Comparison of ENCODE assay signal across 17 cellular contexts in genomic region chr20:24617080-24617432, GRCh38.
DNase-seq lines count a peak whose midpoint lies in the region; ATAC-seq and TF ChIP-seq lines count a peak whose summit lies in the region.
"Had no signal": no experiment of that assay in that cellular context is flagged by ENCODE, and none has a peak within 500 bp of the region (broad histone marks: within the 10 kb centered on the region; RNA-seq: fewer than 3 reads in every experiment).

No MANE protein-coding gene starts in this region.

- no peaks in the 10 kb centered on the region for H3K9me3 ChIP-seq in endodermal cell (ENCODE audit: control insufficient read depth, low read length)
- H3K9me3 ChIP-seq: A549, HAP-1 had no signal

- ATAC-seq in activated CD8-positive, alpha-beta memory T cell treated with anti-CD3 and anti-CD28 coated beads, Interleukin-2, amount 10 ng/mL, durations not matched to agents 7 days and 5 days: no peak
- no peak for ATAC-seq in HG02840 (IDR thresholded peaks at IDR 0.05; ENCODE audit: low FRiP score, unreplicated experiment)
- no peak for ATAC-seq in GM18498 (IDR thresholded peaks at IDR 0.05; ENCODE audit: unreplicated experiment)
- ATAC-seq: A549; CD8-positive, alpha-beta T cell; GM12878 had no signal

- H3K27me3 Mint-ChIP-seq in activated CD8-positive, alpha-beta memory T cell treated with anti-CD3 and anti-CD28 coated beads, Interleukin-2, amount 10 ng/mL, durations not matched to agents 7 days and 5 days: peaks cover 3% of the 10 kb centered on the region
- H3K27me3 Mint-ChIP-seq in endodermal cell (ENCODE audit: insufficient read depth) (peaks cover 38% of the 10 kb centered on the region), progenitor cell of endocrine pancreas (peaks cover 18% of the 10 kb centered on the region)

- no peak for TF ChIP-seq CTCF in endodermal cell (conservative IDR thresholded peaks at IDR 0.05)
- TF ChIP-seq CTCF in progenitor cell of endocrine pancreas (IDR thresholded peaks at IDR 0.05; ENCODE audit: unreplicated experiment): no peak

- H3K9me3 Mint-ChIP-seq in activated CD8-positive, alpha-beta memory T cell treated with anti-CD3 and anti-CD28 coated beads, Interleukin-2, amount 10 ng/mL, durations not matched to agents 7 days and 5 days (ENCODE audit: low read depth): no peaks in the 10 kb centered on the region
- H3K9me3 Mint-ChIP-seq in endodermal cell: no peaks in the 10 kb centered on the region
- H3K9me3 Mint-ChIP-seq in progenitor cell of endocrine pancreas (ENCODE audit: low read depth): no peaks in the 10 kb centered on the region
- H3K9me3 Mint-ChIP-seq: CD8-positive, alpha-beta T cell; IgD-negative memory B cell had no signal

- CTCF ChIA-PET in activated CD8-positive, alpha-beta memory T cell treated with anti-CD3 and anti-CD28 coated beads, Interleukin-2, amount 10 ng/mL, durations not matched to agents 7 days and 5 days (lab: Charles Lee): no interaction called here

- H3K36me3 Mint-ChIP-seq in activated CD8-positive, alpha-beta memory T cell treated with anti-CD3 and anti-CD28 coated beads, Interleukin-2, amount 10 ng/mL, durations not matched to agents 7 days and 5 days: no peaks in the 10 kb centered on the region
- H3K36me3 Mint-ChIP-seq in endodermal cell (ENCODE audit: low read depth) (no peaks in the 10 kb centered on the region), progenitor cell of endocrine pancreas (ENCODE audit: insufficient read depth) (no peaks in the 10 kb centered on the region)
- H3K36me3 Mint-ChIP-seq: CD8-positive, alpha-beta T cell; IgD-negative memory B cell had no signal

- no peaks in the 10 kb centered on the region for H3K4me1 ChIP-seq in endodermal cell (ENCODE audit: control insufficient read depth, insufficient read depth, low read length)
- H3K4me1 ChIP-seq: HAP-1 had no signal

- no peaks in the 10 kb centered on the region for H3K4me1 Mint-ChIP-seq in activated CD8-positive, alpha-beta memory T cell treated with anti-CD3 and anti-CD28 coated beads, Interleukin-2, amount 10 ng/mL, durations not matched to agents 7 days and 5 days
- H3K4me1 Mint-ChIP-seq in endodermal cell (peaks cover 12% of the 10 kb centered on the region), progenitor cell of endocrine pancreas (ENCODE audit: low read depth) (no peaks in the 10 kb centered on the region)

- H3K36me3 ChIP-seq in endodermal cell (ENCODE audit: control insufficient read depth, insufficient read depth, low read length): no peaks in the 10 kb centered on the region
- H3K36me3 ChIP-seq: HAP-1 had no signal

- no peak overlapping the region for H3K4me3 Mint-ChIP-seq in activated CD8-positive, alpha-beta memory T cell treated with anti-CD3 and anti-CD28 coated beads, Interleukin-2, amount 10 ng/mL, durations not matched to agents 7 days and 5 days
- H3K4me3 Mint-ChIP-seq in endodermal cell: no peak overlapping the region
- no peak overlapping the region for H3K4me3 Mint-ChIP-seq in progenitor cell of endocrine pancreas (ENCODE audit: low read depth)
- H3K4me3 Mint-ChIP-seq: CD8-positive, alpha-beta T cell; IgD-negative memory B cell had no signal

- no peak overlapping the region for H3K27ac Mint-ChIP-seq in activated CD8-positive, alpha-beta memory T cell treated with anti-CD3 and anti-CD28 coated beads, Interleukin-2, amount 10 ng/mL, durations not matched to agents 7 days and 5 days
- H3K27ac Mint-ChIP-seq in endodermal cell: no peak overlapping the region
- peak overlapping the region; percentile 84 for H3K27ac Mint-ChIP-seq in progenitor cell of endocrine pancreas
- H3K27ac Mint-ChIP-seq: CD8-positive, alpha-beta T cell; IgD-negative memory B cell had no signal

- no peak overlapping the region for H3K9ac ChIP-seq in endodermal cell (ENCODE audit: extremely low read depth, low read length, poor library complexity, severe bottlenecking)

- H3K27ac ChIP-seq in endodermal cell (ENCODE audit: low read depth, low read length): no peak overlapping the region
- H3K27ac ChIP-seq: 22Rv1, A549 had no signal

- no peak overlapping the region for H3K4me3 ChIP-seq in endodermal cell (ENCODE audit: low read length)
- H3K4me3 ChIP-seq: A549, GM12878, HAP-1 had no signal

- DNase-seq in activated CD8-positive, alpha-beta memory T cell treated with anti-CD3 and anti-CD28 coated beads for 24 hours: peak; percentile 32
- DNase-seq in activated CD8-positive, alpha-beta memory T cell treated with anti-CD3 and anti-CD28 coated beads, Interleukin-2, amount 10 ng/mL, durations not matched to agents 7 days and 5 days: no peak
- DNase-seq in endodermal cell (peak; percentile 41), progenitor cell of endocrine pancreas (ENCODE audit: low spot score, unreplicated experiment) (no peak), SIG-M5 (lab: John Stamatoyannopoulos, UW) (no peak)
- DNase-seq: AML-193; CD8-positive, alpha-beta T cell; DMS 273 treated with DMSO at 0.1 percent for 48 hours; DND-41; EL had no signal

- 84 to 90% methylated on average over 3 to 13 of the region's 13 CpGs for WGBS in endodermal cell (ENCODE audit: insufficient coverage in 1 of 2, insufficient read length in 1 of 2), 2 experiments

- peaks cover 12% of the 10 kb centered on the region for H3K27me3 ChIP-seq in endodermal cell (ENCODE audit: control insufficient read depth, insufficient read depth, low read length, poor library complexity, severe bottlenecking)

Comparison
In these comparisons a context has a peak if more than half of its experiments do, and no peak if none do; other contexts are left out.
1. DNase-seq: peak in activated CD8-positive, alpha-beta memory T cell treated with anti-CD3 and anti-CD28 coated beads for 24 hours (single experiment) and endodermal cell (single experiment); none in activated CD8-positive, alpha-beta memory T cell treated with anti-CD3 and anti-CD28 coated beads, Interleukin-2, amount 10 ng/mL, durations not matched to agents 7 days and 5 days (single experiment), progenitor cell of endocrine pancreas (single experiment) and SIG-M5 (single experiment).